Comparison of ENCODE assay signal across 15 cellular contexts in the genomic region with DNA sequence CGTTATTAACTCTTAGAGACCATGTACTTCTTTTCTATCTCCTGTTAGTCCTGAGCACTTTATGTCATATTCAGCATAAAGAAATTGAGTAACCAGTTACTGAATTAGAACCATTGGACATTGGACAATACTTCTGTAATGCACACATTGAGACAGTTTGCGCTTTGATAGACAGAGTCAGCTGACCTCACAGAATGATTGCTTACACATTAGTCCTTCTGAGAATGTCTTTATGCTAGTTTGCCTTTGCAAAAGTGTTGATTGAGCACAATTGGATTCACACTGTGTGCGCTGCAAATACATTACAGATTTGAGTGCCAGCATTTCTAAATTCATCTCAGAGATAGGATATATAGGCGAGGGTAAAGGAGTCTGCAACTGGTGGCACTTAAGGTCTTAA. TPM values are rescaled to one million over a fixed set of nuclear protein-coding genes. Genes with fewer than 3 reads are reported as not detected.
DNase-seq lines count a peak whose midpoint lies in the region; ATAC-seq and TF ChIP-seq lines count a peak whose summit lies in the region.
"Had no signal": no experiment of that assay in that cellular context is flagged by ENCODE, and none has a peak within 500 bp of the region (broad histone marks: within the 10 kb centered on the region; RNA-seq: fewer than 3 reads in every experiment).

No MANE protein-coding gene starts in this region.

- H4K20me1 ChIP-seq in neural cell (ENCODE audit: insufficient read depth): no peaks in the 10 kb centered on the region

- H3K36me3 ChIP-seq in neural cell (ENCODE audit: insufficient read depth, low read length): no peaks in the 10 kb centered on the region
- H3K36me3 ChIP-seq: MG63 had no signal

- DNase-seq in Ammon's horn (ENCODE audit: low spot score) (peak; percentile 74), OCI-M1 (lab: John Stamatoyannopoulos, UW) (peak; percentile 60), dorsolateral prefrontal cortex (peak in 1 of 10 donors; percentile 20)
- no peak for DNase-seq in natural killer cell treated with Interleukin-12 subunit alpha and Interleukin-12 subunit beta and Interleukin-15 and Interleukin-18, amount 100 ng/mL, for 72 hours (ENCODE audit: low spot score)
- DNase-seq: DMS79 treated with DMSO at 0.1 percent for 48 hours, MG63, NCI-H1092 treated with DMSO at 0.1 percent for 48 hours, NCI-H1694 treated with DMSO at 0.1 percent for 48 hours, NCI-H345, RPMI8226 had no signal

- TF ChIP-seq CTCF in dorsolateral prefrontal cortex (IDR thresholded peaks at IDR 0.05 in 54 of 56, conservative IDR thresholded peaks at IDR 0.05 in 2 of 56; ENCODE audit: low read depth in 1 of 56, partially characterized antibody in 56 of 56) (peak in 2 of 56 donors; percentile 17 to 22), neural cell (IDR thresholded peaks at IDR 0.05; ENCODE audit: poor library complexity, severe bottlenecking) (no peak)

- intact Hi-C loops in dorsolateral prefrontal cortex (cut with DNase I): loop anchor here (5.0 to 10.0 kb wide), 5 partner anchors 43 to 358 kb away; a partner anchor contains a TSS

- H3K27me3 Mint-ChIP-seq in natural killer cell treated with Interleukin-12 subunit alpha and Interleukin-12 subunit beta and Interleukin-15 and Interleukin-18, amount 100 ng/mL, for 72 hours: no peaks in the 10 kb centered on the region

- no peak overlapping the region for H2AFZ ChIP-seq in neural cell (ENCODE audit: low read depth, low read length)

- peaks cover 8% of the 10 kb centered on the region for H3K79me2 ChIP-seq in neural cell (replicated peaks; ENCODE audit: insufficient read depth, low read length)

- H3K4me3 Mint-ChIP-seq in natural killer cell treated with Interleukin-12 subunit alpha and Interleukin-12 subunit beta and Interleukin-15 and Interleukin-18, amount 100 ng/mL, for 72 hours: no peak overlapping the region

- no peak for ATAC-seq in GM21619 (IDR thresholded peaks at IDR 0.05; ENCODE audit: unreplicated experiment)
- ATAC-seq in natural killer cell treated with Interleukin-12 subunit alpha and Interleukin-12 subunit beta and Interleukin-15 and Interleukin-18, amount 100 ng/mL, for 72 hours: no peak
- ATAC-seq in HG02798 (IDR thresholded peaks at IDR 0.05; ENCODE audit: poor library complexity, unreplicated experiment): no peak
- ATAC-seq in HG02938 (IDR thresholded peaks at IDR 0.05; ENCODE audit: unreplicated experiment): no peak
- ATAC-seq: A549 had no signal

- no peak overlapping the region for H3K9ac ChIP-seq in neural cell (ENCODE audit: low read length)

- no peaks in the 10 kb centered on the region for H3F3A ChIP-seq in neural cell (ENCODE audit: insufficient read depth, low read length, poor library complexity, severe bottlenecking)

- no peaks in the 10 kb centered on the region for H3K36me3 Mint-ChIP-seq in natural killer cell treated with Interleukin-12 subunit alpha and Interleukin-12 subunit beta and Interleukin-15 and Interleukin-18, amount 100 ng/mL, for 72 hours

- no peak overlapping the region for H3K4me2 ChIP-seq in neural cell (ENCODE audit: low read length)
- H3K4me2 ChIP-seq: A549 had no signal

- H3K9me3 ChIP-seq in neural cell (ENCODE audit: low read length): no peaks in the 10 kb centered on the region
- H3K9me3 ChIP-seq: A549, MG63 had no signal

- H3K27me3 ChIP-seq in dorsolateral prefrontal cortex: no peaks in the 10 kb centered on the region
- peaks cover 13% of the 10 kb centered on the region for H3K27me3 ChIP-seq in neural cell (ENCODE audit: insufficient read depth, low read depth, low read length)
- H3K27me3 ChIP-seq: MG63 had no signal

- no peak for TF ChIP-seq RAD21 in neural cell (conservative IDR thresholded peaks at IDR 0.05)

- H3K4me3 ChIP-seq in dorsolateral prefrontal cortex (peak overlapping the region in 54 of 59 donors; percentile 1 to 97 (median 88)), neural cell (ENCODE audit: low read length) (peak overlapping the region; percentile 45)
- H3K4me3 ChIP-seq: A549, MG63 had no signal

- no peaks in the 10 kb centered on the region for H3K9me3 Mint-ChIP-seq in natural killer cell treated with Interleukin-12 subunit alpha and Interleukin-12 subunit beta and Interleukin-15 and Interleukin-18, amount 100 ng/mL, for 72 hours

- peaks cover 3 to 6% of the 10 kb centered on the region in 2 donors for H3K4me1 Mint-ChIP-seq in natural killer cell treated with Interleukin-12 subunit alpha and Interleukin-12 subunit beta and Interleukin-15 and Interleukin-18, amount 100 ng/mL, for 72 hours (ENCODE audit: low read depth in 2 of 2)

- no peak overlapping the region for H3K27ac Mint-ChIP-seq in natural killer cell treated with Interleukin-12 subunit alpha and Interleukin-12 subunit beta and Interleukin-15 and Interleukin-18, amount 100 ng/mL, for 72 hours

- no peak for TF ChIP-seq EP300 in neural cell (conservative IDR thresholded peaks at IDR 0.05; ENCODE audit: poor library complexity, severe bottlenecking)

- H3K27ac ChIP-seq in dorsolateral prefrontal cortex (peak overlapping the region in 54 of 59 donors; percentile 1 to 99 (median 80)), neural cell (ENCODE audit: low read length) (no peak overlapping the region)
- H3K27ac ChIP-seq: A549 had no signal

- no peaks in the 10 kb centered on the region for H3K9me2 ChIP-seq in neural cell (ENCODE audit: insufficient read depth, low read length)

TF ChIP-seq in neural cell, 6 proteins besides CTCF, POLR2A, EP300 and RAD21:
- TF ChIP-seq MXI1 (conservative IDR thresholded peaks at IDR 0.05; ENCODE audit: poor library complexity, severe bottlenecking) (no peak), POLR2AphosphoS5 (IDR thresholded peaks at IDR 0.05) (no peak), SMC3 (conservative IDR thresholded peaks at IDR 0.05; ENCODE audit: poor library complexity) (no peak), EZH2 (IDR thresholded peaks at IDR 0.05; ENCODE audit: borderline replicate concordance, insufficient read depth, low read length, poor library complexity, severe bottlenecking) (no peak), TAF1 (IDR thresholded peaks at IDR 0.05; ENCODE audit: low read depth) (no peak)
- TF ChIP-seq, protein P1, sequence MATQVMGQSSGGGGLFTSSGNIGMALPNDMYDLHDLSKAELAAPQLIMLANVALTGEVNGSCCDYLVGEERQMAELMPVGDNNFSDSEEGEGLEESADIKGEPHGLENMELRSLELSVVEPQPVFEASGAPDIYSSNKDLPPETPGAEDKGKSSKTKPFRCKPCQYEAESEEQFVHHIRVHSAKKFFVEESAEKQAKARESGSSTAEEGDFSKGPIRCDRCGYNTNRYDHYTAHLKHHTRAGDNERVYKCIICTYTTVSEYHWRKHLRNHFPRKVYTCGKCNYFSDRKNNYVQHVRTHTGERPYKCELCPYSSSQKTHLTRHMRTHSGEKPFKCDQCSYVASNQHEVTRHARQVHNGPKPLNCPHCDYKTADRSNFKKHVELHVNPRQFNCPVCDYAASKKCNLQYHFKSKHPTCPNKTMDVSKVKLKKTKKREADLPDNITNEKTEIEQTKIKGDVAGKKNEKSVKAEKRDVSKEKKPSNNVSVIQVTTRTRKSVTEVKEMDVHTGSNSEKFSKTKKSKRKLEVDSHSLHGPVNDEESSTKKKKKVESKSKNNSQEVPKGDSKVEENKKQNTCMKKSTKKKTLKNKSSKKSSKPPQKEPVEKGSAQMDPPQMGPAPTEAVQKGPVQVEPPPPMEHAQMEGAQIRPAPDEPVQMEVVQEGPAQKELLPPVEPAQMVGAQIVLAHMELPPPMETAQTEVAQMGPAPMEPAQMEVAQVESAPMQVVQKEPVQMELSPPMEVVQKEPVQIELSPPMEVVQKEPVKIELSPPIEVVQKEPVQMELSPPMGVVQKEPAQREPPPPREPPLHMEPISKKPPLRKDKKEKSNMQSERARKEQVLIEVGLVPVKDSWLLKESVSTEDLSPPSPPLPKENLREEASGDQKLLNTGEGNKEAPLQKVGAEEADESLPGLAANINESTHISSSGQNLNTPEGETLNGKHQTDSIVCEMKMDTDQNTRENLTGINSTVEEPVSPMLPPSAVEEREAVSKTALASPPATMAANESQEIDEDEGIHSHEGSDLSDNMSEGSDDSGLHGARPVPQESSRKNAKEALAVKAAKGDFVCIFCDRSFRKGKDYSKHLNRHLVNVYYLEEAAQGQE (IDR thresholded peaks at IDR 0.05; ENCODE audit: borderline replicate concordance): no peak
TF ChIP-seq in neural cell: peak in this region for 0.

RNA-seq across cellular contexts. Expression of a gene that starts 3.7 kb away (rescaled TPM):
- 100 to 1,000 TPM in 118 of 120 experiments, 10 to 100 TPM in 2; 59.0 to 596 (median 327) TPM for total RNA-seq in dorsolateral prefrontal cortex
- polyA plus RNA-seq in neural cell: 123 and 150 TPM in 2 replicates
- 64.2 and 66.2 TPM in 2 replicates for polyA minus RNA-seq in neural cell
- 1 to 10 TPM; 2.9 to 4.1 TPM for total RNA-seq in natural killer cell treated with Interleukin-12 subunit alpha and Interleukin-12 subunit beta and Interleukin-15 and Interleukin-18, amount 100 ng/mL, for 72 hours

RNA-seq across cellular contexts. Expression of a gene that starts 4.5 kb away (rescaled TPM):
- total RNA-seq in dorsolateral prefrontal cortex: 10 to 100 TPM; 26.3 to 60.2 (median 45.6) TPM
- polyA plus RNA-seq in neural cell: 78.5 and 79.1 TPM in 2 replicates
- 97.4 and 101 TPM in 2 replicates for polyA minus RNA-seq in neural cell
- 10 to 100 TPM; 69.7 to 88.7 TPM for total RNA-seq in natural killer cell treated with Interleukin-12 subunit alpha and Interleukin-12 subunit beta and Interleukin-15 and Interleukin-18, amount 100 ng/mL, for 72 hours

Comparison
In these comparisons a context has a peak if more than half of its experiments do, and no peak if none do; other contexts are left out.
1. RNA of a gene that starts 3.7 kb away (total RNA-seq): 59.0 to 596 TPM in dorsolateral prefrontal cortex; 2.9 to 4.1 TPM in natural killer cell treated with Interleukin-12 subunit alpha and Interleukin-12 subunit beta and Interleukin-15 and Interleukin-18, amount 100 ng/mL, for 72 hours; every median in the first group is over 10 times any median in the second.